8 cellular contexts compared by ENCODE assay signal in the genomic region with DNA sequence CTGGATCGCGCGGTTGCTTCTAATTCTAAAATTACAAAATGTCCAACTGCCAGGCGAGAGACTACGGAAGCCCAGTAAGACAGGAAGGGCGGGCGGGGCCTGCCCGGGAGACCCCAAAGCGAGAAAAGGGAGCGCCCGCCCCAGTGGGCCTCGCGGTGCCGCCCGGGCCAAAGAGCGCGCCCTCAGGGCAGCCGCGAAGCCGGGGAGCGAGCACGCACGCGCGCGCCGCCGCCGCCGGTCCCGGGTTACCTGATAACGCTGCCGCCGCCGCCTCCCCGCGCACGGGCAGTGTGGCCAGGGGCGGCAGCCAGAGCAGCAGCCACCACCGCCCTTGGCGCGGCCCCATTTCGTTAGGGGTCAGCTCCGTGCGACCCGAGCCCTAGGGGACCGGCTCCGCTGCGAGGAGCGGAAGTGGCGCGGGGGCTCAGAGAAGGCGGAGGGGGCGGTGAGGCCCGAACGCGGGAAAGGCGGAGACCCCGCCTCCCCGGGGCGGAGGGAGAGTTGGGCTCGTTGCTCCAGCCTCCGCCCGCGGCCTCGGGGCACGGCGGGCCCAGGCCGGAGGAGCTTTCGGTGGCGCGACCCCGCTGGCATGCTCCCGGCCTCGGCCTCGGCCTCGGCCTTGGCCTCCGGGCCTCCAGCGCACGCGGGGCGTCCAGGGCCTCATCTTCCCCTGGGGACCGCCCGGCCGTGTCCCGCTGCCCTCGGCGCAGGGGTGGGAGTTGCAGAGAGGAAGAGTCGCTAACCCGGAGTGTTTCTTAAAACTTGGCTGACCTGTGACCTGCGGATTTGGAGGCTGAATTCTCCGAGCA. TPM values are rescaled to one million over a fixed set of nuclear protein-coding genes. Genes with fewer than 3 reads are reported as not detected.
DNase-seq lines count a peak whose midpoint lies in the region; ATAC-seq and TF ChIP-seq lines count a peak whose summit lies in the region.

A gene with protein sequence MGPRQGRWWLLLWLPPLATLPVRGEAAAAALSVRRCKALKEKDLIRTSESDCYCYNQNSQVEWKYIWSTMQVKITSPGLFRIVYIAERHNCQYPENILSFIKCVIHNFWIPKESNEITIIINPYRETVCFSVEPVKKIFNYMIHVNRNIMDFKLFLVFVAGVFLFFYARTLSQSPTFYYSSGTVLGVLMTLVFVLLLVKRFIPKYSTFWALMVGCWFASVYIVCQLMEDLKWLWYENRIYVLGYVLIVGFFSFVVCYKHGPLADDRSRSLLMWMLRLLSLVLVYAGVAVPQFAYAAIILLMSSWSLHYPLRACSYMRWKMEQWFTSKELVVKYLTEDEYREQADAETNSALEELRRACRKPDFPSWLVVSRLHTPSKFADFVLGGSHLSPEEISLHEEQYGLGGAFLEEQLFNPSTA (minus strand): TSS at position 413 of the 809 bp plus-strand sequence. CDS start 67 bp downstream, at position 346.

- H3K27ac ChIP-seq in IMR-90 (ENCODE audit: insufficient read depth, low read length): peak within 1 kb of the TSS; percentile 76
- peak within 1 kb of the TSS; percentile 81 for H3K27ac ChIP-seq in foreskin keratinocyte
- peak within 1 kb of the TSS; percentile 86 for H3K27ac ChIP-seq in neural progenitor cell

- peaks cover 15% of the 10 kb centered on the region for H3K4me1 ChIP-seq in IMR-90 (ENCODE audit: control insufficient read depth, insufficient read depth, low read length)
- peaks cover 19% of the 10 kb centered on the region for H3K4me1 ChIP-seq in foreskin keratinocyte
- peaks cover 27% of the 10 kb centered on the region for H3K4me1 ChIP-seq in neural progenitor cell

- H3K23ac ChIP-seq in IMR-90 (ENCODE audit: low read depth, low read length): peak within 1 kb of the TSS; percentile 100

- H4K20me1 ChIP-seq in IMR-90 (ENCODE audit: insufficient read depth, low read length): no peaks in the 10 kb centered on the region
- no peaks in the 10 kb centered on the region for H4K20me1 ChIP-seq in neural progenitor cell (ENCODE audit: low read depth)

- in situ Hi-C loops in IMR-90 (cut with MboI; ENCODE audit: low sequenced_read_pairs): no loop called here

- DNase-seq in DMS79 (lab: John Stamatoyannopoulos, UW) (peak; percentile 85), IMR-90 (peak; percentile 16), SHP77 (lab: John Stamatoyannopoulos, UW) (peak; percentile 90 to 94), foreskin keratinocyte (peak; percentile 44 to 58), neural progenitor cell (ENCODE audit: low spot score) (peak; percentile 94), superior temporal gyrus (ENCODE audit: extremely low spot score) (peak; percentile 51)
- peak; percentile 92 for DNase-seq in activated effector memory CD4-positive, alpha-beta T cell treated with anti-CD3 and anti-CD28 coated beads, Interleukin-2, amount 50 U/mL, for 16 hours

- H4K5ac ChIP-seq in IMR-90 (ENCODE audit: low read depth, low read length): peak within 1 kb of the TSS; percentile 92

- no peak for TF ChIP-seq POLR2A in IMR-90 (IDR thresholded peaks at IDR 0.05; ENCODE audit: low read depth, low read length)

- peaks cover 23% of the 10 kb centered on the region for H3K9me3 Mint-ChIP-seq in neural progenitor cell

- no peaks in the 10 kb centered on the region for H3K79me2 ChIP-seq in neural progenitor cell (ENCODE audit: low read depth)

- peak within 1 kb of the TSS; percentile 75 for H2BK20ac ChIP-seq in IMR-90 (ENCODE audit: low read depth, low read length)

- peak within 1 kb of the TSS; percentile 77 for H2BK5ac ChIP-seq in IMR-90 (ENCODE audit: low read depth, low read length, poor library complexity, severe bottlenecking)

- H4K8ac ChIP-seq in IMR-90 (ENCODE audit: low read depth in 2 of 2, low read length in 2 of 2): peak within 1 kb of the TSS; percentile 94 to 100

- TF ChIP-seq CTCF in IMR-90 (conservative IDR thresholded peaks at IDR 0.05; ENCODE audit: low read depth, low read length) (no peak), foreskin keratinocyte (conservative IDR thresholded peaks at IDR 0.05) (no peak), neural progenitor cell (IDR thresholded peaks at IDR 0.05) (no peak)

- H3K4me3 ChIP-seq in IMR-90 (ENCODE audit: insufficient read depth, low read depth, low read length): peak within 1 kb of the TSS; percentile 80
- peak within 1 kb of the TSS; percentile 62 for H3K4me3 ChIP-seq in neural progenitor cell

- H3K9me1 ChIP-seq in IMR-90 (ENCODE audit: insufficient read depth, low read length): peaks cover 13% of the 10 kb centered on the region

- WGBS in IMR-90 (ENCODE audit: extremely low coverage in 2 of 2, insufficient read length in 1 of 2), 2 experiments: 0% methylated on average over 14 of the region's 92 CpGs; no CpG with 5 or more reads in 1 of the 2 experiments

- H3K27me3 Mint-ChIP-seq in neural progenitor cell (ENCODE audit: insufficient read depth, low read depth): no peaks in the 10 kb centered on the region

- H3K14ac ChIP-seq in IMR-90 (replicated peaks; ENCODE audit: low read depth, low read length): peak within 1 kb of the TSS; percentile 98

- H3K79me1 ChIP-seq in IMR-90 (ENCODE audit: low read depth in 1 of 2, low read length in 2 of 2): peaks cover 11 to 15% of the 10 kb centered on the region in 2 experiments

- H3F3A ChIP-seq in neural progenitor cell (ENCODE audit: low read depth): peaks cover 42% of the 10 kb centered on the region

- dilution Hi-C loops in IMR-90 (cut with HindIII; ENCODE audit: low sequenced_read_pairs, unreplicated experiment): no loop called here

- H3K36me3 ChIP-seq in IMR-90 (ENCODE audit: control insufficient read depth, insufficient read depth, low read length): no peaks in the 10 kb centered on the region
- peaks cover 6% of the 10 kb centered on the region for H3K36me3 ChIP-seq in neural progenitor cell

- peak within 1 kb of the TSS; percentile 83 for H3K18ac ChIP-seq in IMR-90 (ENCODE audit: low read depth, low read length)

- H3K9ac ChIP-seq in IMR-90 (ENCODE audit: low read depth, low read length) (peak within 1 kb of the TSS; percentile 85), neural progenitor cell (no peak within 1 kb of the TSS)

- H3K9me3 ChIP-seq in IMR-90 (ENCODE audit: control insufficient read depth, insufficient read depth, low read length) (no peaks in the 10 kb centered on the region), neural progenitor cell (ENCODE audit: low read depth) (peaks cover 10% of the 10 kb centered on the region)

- POLR2A ChIA-PET in IMR-90 (lab: Charles Lee; ENCODE audit: unreplicated experiment): no interaction called here

- H2AK5ac ChIP-seq in IMR-90 (ENCODE audit: low read depth, low read length): peak within 1 kb of the TSS; percentile 83

- H2BK120ac ChIP-seq in IMR-90 (ENCODE audit: low read depth, low read length): peak within 1 kb of the TSS; percentile 94

- peak within 1 kb of the TSS; percentile 86 for H2AK9ac ChIP-seq in IMR-90 (replicated peaks; ENCODE audit: low read depth, low read length, poor library complexity)

- H3K27me3 ChIP-seq in IMR-90 (ENCODE audit: control insufficient read depth, insufficient read depth, low read length): no peaks in the 10 kb centered on the region
- H3K27me3 ChIP-seq in foreskin keratinocyte: no peaks in the 10 kb centered on the region
- no peaks in the 10 kb centered on the region for H3K27me3 ChIP-seq in neural progenitor cell

- H3K56ac ChIP-seq in IMR-90 (ENCODE audit: extremely low read depth, insufficient read depth, low read length): peak within 1 kb of the TSS; percentile 96

- H3K4me3 Mint-ChIP-seq in neural progenitor cell: peak within 1 kb of the TSS; percentile 91

- H2BK15ac ChIP-seq in IMR-90 (ENCODE audit: low read depth, low read length): peak within 1 kb of the TSS; percentile 72

- H3K4ac ChIP-seq in IMR-90 (ENCODE audit: low read depth, low read length): peak within 1 kb of the TSS; percentile 95

- H4K91ac ChIP-seq in IMR-90 (ENCODE audit: insufficient read depth, low read depth, low read length): peak within 1 kb of the TSS; percentile 93

- no TSS peak for BruUV-seq in IMR-90 (replicated peaks; lab: Mats Ljungman, UMichigan)

- CTCF ChIA-PET in IMR-90 (lab: Yijun Ruan, JAX): no interaction called here

- H2AFZ ChIP-seq in IMR-90 (replicated peaks; ENCODE audit: low read length, poor library complexity) (peak within 1 kb of the TSS; percentile 98), neural progenitor cell (replicated peaks) (peak within 1 kb of the TSS; percentile 94)

- no peak for TF ChIP-seq RAD21 in IMR-90 (IDR thresholded peaks at IDR 0.05; ENCODE audit: low read length)

- H3K27ac Mint-ChIP-seq in neural progenitor cell: peak within 1 kb of the TSS; percentile 98

- intact Hi-C loops in IMR-90 (cut with micrococcal nuclease): loop anchor here (1.0 to 2.0 kb wide), 3 partner anchors 11 to 114 kb away; a partner anchor contains a TSS

- ATAC-seq in GM21529 (IDR thresholded peaks at IDR 0.05; ENCODE audit: unreplicated experiment) (peak; percentile 65), IMR-90 (ENCODE audit: low read depth) (peak; percentile 90), foreskin keratinocyte (peak; percentile 80)

- H3K4me2 ChIP-seq in IMR-90 (ENCODE audit: low read depth, low read length) (peak within 1 kb of the TSS; percentile 92), neural progenitor cell (peak within 1 kb of the TSS; percentile 86)

- peaks cover 11% of the 10 kb centered on the region for H3K36me3 Mint-ChIP-seq in neural progenitor cell

- peaks cover 22% of the 10 kb centered on the region for H3K4me1 Mint-ChIP-seq in neural progenitor cell

TF ChIP-seq in IMR-90, 13 proteins besides CTCF, POLR2A, EP300 and RAD21:
- TF ChIP-seq BHLHE40 (IDR thresholded peaks at IDR 0.05; ENCODE audit: low read depth, low read length) (peak; percentile 40; the same call in 1 of the 2 replicates), RCOR1 (IDR thresholded peaks at IDR 0.05; ENCODE audit: insufficient replicate concordance, low read length) (peak; percentile 38), SMC3 (IDR thresholded peaks at IDR 0.05; ENCODE audit: low read depth, low read length) (no peak)
- TF ChIP-seq, protein P1, sequence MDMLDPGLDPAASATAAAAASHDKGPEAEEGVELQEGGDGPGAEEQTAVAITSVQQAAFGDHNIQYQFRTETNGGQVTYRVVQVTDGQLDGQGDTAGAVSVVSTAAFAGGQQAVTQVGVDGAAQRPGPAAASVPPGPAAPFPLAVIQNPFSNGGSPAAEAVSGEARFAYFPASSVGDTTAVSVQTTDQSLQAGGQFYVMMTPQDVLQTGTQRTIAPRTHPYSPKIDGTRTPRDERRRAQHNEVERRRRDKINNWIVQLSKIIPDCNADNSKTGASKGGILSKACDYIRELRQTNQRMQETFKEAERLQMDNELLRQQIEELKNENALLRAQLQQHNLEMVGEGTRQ (IDR thresholded peaks at IDR 0.05; ENCODE audit: low read depth, low read length): no peak

RNA-seq across cellular contexts. Expression of the gene that starts here (rescaled TPM):
- total RNA-seq in IMR-90 (2012; rRNA removed): 1.3 and 2.2 TPM in 2 replicates
- 0.83 and 1.1 TPM in 2 replicates for polyA plus RNA-seq in IMR-90 (2012; rRNA removed)
- 0.24 and 0.45 TPM in 2 replicates for polyA plus RNA-seq in IMR-90 (2012; cell fraction: cytosol; rRNA removed)
- polyA plus RNA-seq in IMR-90 (2012; cell fraction: nucleus; rRNA removed; ENCODE audit: low replicate concordance): 0.12 and 0.85 TPM in 2 replicates
- total RNA-seq in foreskin keratinocyte: 4.4 and 5.6 TPM in 2 replicates
- polyA plus RNA-seq in foreskin keratinocyte: 2.1 and 2.2 TPM in 2 replicates
- 3.9 and 13.8 TPM in 2 replicates for total RNA-seq in neural progenitor cell (ENCODE audit: low replicate concordance)

Comparison
In these comparisons a context has a peak if more than half of its experiments do, and no peak if none do; other contexts are left out.
1. Peak in every context shown above with its lines: DNase-seq, ATAC-seq, H3K4me3 ChIP-seq and H3K27ac ChIP-seq.
2. DNase-seq: peak in every context shown above with its lines; median percentile 94 in neural progenitor cell; 92 in SHP77; 92 in activated effector memory CD4-positive, alpha-beta T cell treated with anti-CD3 and anti-CD28 coated beads, Interleukin-2, amount 50 U/mL, for 16 hours; 85 in DMS79; 51 in foreskin keratinocyte; 51 in superior temporal gyrus; 16 in IMR-90.